In the genomic region with DNA sequence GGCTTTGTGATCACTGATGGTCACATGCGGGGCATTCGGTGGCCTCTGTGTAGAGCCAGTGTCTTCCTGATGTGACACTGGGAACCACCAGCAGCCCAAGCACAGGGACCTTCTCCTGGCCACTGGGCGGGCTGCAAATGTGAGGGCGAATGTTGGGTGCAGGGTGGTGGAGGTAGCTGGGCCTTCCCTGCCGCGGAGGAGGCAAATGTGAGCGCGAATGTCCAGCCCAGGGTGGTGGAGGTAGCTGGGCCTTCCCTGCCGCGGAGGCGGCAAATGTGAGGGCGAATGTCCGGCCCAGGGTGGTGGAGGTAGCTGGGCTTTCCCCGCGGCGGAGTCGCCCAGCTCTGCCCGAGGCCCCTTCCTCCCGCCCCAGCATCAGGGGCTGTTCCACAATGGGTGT, we compare ENCODE assay signal across 26 cellular contexts. TPM values are rescaled to one million over a fixed set of nuclear protein-coding genes. Genes with fewer than 3 reads are reported as not detected.
A peak's percentile ranks its signal among the peaks of the same experiment; 100 is the strongest.
DNase-seq lines count a peak whose midpoint lies in the region; ATAC-seq, FAIRE-seq and TF ChIP-seq lines count a peak whose summit lies in the region.
"Had no signal": no experiment of that assay in that cellular context is flagged by ENCODE, and none has a peak within 500 bp of the region (broad histone marks: within the 10 kb centered on the region; RNA-seq: fewer than 3 reads in every experiment).

No MANE protein-coding gene starts in this region.

- peak overlapping the region; percentile 60 for H3K27ac Mint-ChIP-seq in neural progenitor cell
- H3K27ac Mint-ChIP-seq in activated CD4-positive, alpha-beta T cell treated with anti-CD3 and anti-CD28 coated beads, Interleukin-2, amount 10 ng/mL, durations not matched to agents 7 days and 5 days, result no peak overlapping the region
- H3K27ac Mint-ChIP-seq: GM23338 had no signal

- TF ChIP-seq CTCF in H1 (IDR thresholded peaks at IDR 0.05; ENCODE audit: control extremely low read depth in 1 of 3, insufficient read depth in 1 of 3, low read depth in 1 of 3, low read length in 3 of 3) (no peak), neural progenitor cell (IDR thresholded peaks at IDR 0.05) (no peak), coronary artery (IDR thresholded peaks at IDR 0.05) (no peak)

- H3K4me2 ChIP-seq in H1 (ENCODE audit: insufficient read depth in 1 of 2, low read depth in 2 of 2, low read length in 2 of 2), result no peak overlapping the region
- no peak overlapping the region for H3K4me2 ChIP-seq in neural progenitor cell
- H3K4me2 ChIP-seq: GM23338 had no signal

- H2AFZ ChIP-seq in H1 (ENCODE audit: low read length) (no peak overlapping the region), neural progenitor cell (replicated peaks) (no peak overlapping the region)
- H2AFZ ChIP-seq: GM23338 had no signal

- no peaks in the 10 kb centered on the region for H3K36me3 Mint-ChIP-seq in neural progenitor cell
- no peaks in the 10 kb centered on the region for H3K36me3 Mint-ChIP-seq in activated CD4-positive, alpha-beta T cell treated with anti-CD3 and anti-CD28 coated beads, Interleukin-2, amount 10 ng/mL, durations not matched to agents 7 days and 5 days (ENCODE audit: low read depth)

- H3K4me3 ChIP-seq in right cardiac atrium (ENCODE audit: low read length) (no peak overlapping the region), H1 (ENCODE audit: extremely low read depth in 1 of 4, insufficient read depth in 2 of 4, low read depth in 3 of 4, low read length in 4 of 4) (no peak overlapping the region), neural progenitor cell (no peak overlapping the region), coronary artery (no peak overlapping the region)
- H3K4me3 ChIP-seq: GM23338, MG63 had no signal

- peaks cover 0 to 9% of the 10 kb centered on the region in 2 experiments for H4K20me1 ChIP-seq in H1 (replicated peaks in 1 of 2; ENCODE audit: control insufficient read depth in 1 of 2, insufficient read depth in 2 of 2, low read length in 2 of 2)
- peaks cover 2% of the 10 kb centered on the region for H4K20me1 ChIP-seq in neural progenitor cell (ENCODE audit: low read depth)

- no peak overlapping the region; the same call in 1 of the 2 replicates for H3K18ac ChIP-seq in H1 (ENCODE audit: extremely low read depth, low read length)

- H3K9me3 Mint-ChIP-seq in neural progenitor cell, result no peaks in the 10 kb centered on the region
- no peaks in the 10 kb centered on the region for H3K9me3 Mint-ChIP-seq in activated CD4-positive, alpha-beta T cell treated with anti-CD3 and anti-CD28 coated beads, Interleukin-2, amount 10 ng/mL, durations not matched to agents 7 days and 5 days
- H3K9me3 Mint-ChIP-seq: GM23338 had no signal

- intact Hi-C loops in right cardiac atrium (cut with DNase I) (no loop called here), Right ventricle myocardium inferior (cut with DNase I) (no loop called here)

- no peak overlapping the region for H3K56ac ChIP-seq in H1 (replicated peaks; ENCODE audit: insufficient read length, low read depth, low read length)

- H2BK5ac ChIP-seq in H1 (ENCODE audit: low read depth, low read length), result peak overlapping the region; percentile 24; the same call in 1 of the 2 replicates

- TF ChIP-seq RAD21 in H1 (IDR thresholded peaks at IDR 0.05 in 1 of 2, conservative IDR thresholded peaks at IDR 0.05 in 1 of 2; ENCODE audit: low read depth in 2 of 2, low read length in 2 of 2), result no peak

- 0 out of 2 replicates have a peak overlapping the region, but pooled peaks have one; percentile 46 for H2BK15ac ChIP-seq in H1 (ENCODE audit: low read length)

- H3K4me1 Mint-ChIP-seq in neural progenitor cell, result peaks cover 27% of the 10 kb centered on the region
- H3K4me1 Mint-ChIP-seq in activated CD4-positive, alpha-beta T cell treated with anti-CD3 and anti-CD28 coated beads, Interleukin-2, amount 10 ng/mL, durations not matched to agents 7 days and 5 days, result no peaks in the 10 kb centered on the region

- TF ChIP-seq EP300 in H1 (IDR thresholded peaks at IDR 0.05; ENCODE audit: borderline replicate concordance in 1 of 2, low read depth in 2 of 2, low read length in 2 of 2), result no peak

- WGBS in right cardiac atrium, result 98% methylated on average over 19 of the region's 19 CpGs
- 96% methylated on average over 18 of the region's 19 CpGs; no CpG with 5 or more reads in 1 of the 2 experiments for WGBS in H1 (ENCODE audit: extremely low coverage in 1 of 2, insufficient coverage in 1 of 2, insufficient read length in 1 of 2, insufficient replicate concordance in 2 of 2, low coverage in 1 of 2, low lambda C conversion rate in 2 of 2, missing lambda C conversion rate in 1 of 2), 2 experiments

- H3K36me3 ChIP-seq in H1 (ENCODE audit: control insufficient read depth in 2 of 4, insufficient read depth in 4 of 4, low read length in 3 of 4) (peaks cover 0 to 7% (median 2%) of the 10 kb centered on the region in 4 experiments; a peak in 2 of 8 replicates), neural progenitor cell (no peaks in the 10 kb centered on the region)
- H3K36me3 ChIP-seq: BE2C had no signal

- H3K9ac ChIP-seq in H1 (replicated peaks in 1 of 4; ENCODE audit: extremely low read depth in 1 of 4, low read depth in 3 of 4, low read length in 3 of 4) (no peak overlapping the region), neural progenitor cell (no peak overlapping the region)

- H3F3A ChIP-seq in neural progenitor cell (ENCODE audit: low read depth), result no peaks in the 10 kb centered on the region

- DNase-seq in right cardiac atrium, result peak in 2 of 3 donors; percentile 29 to 38
- DNase-seq in Right ventricle myocardium inferior (ENCODE audit: missing footprints), result no peak
- DNase-seq in H1 (ENCODE audit: low read depth in 1 of 2, low spot score in 2 of 2), result no peak
- DNase-seq in neural progenitor cell (ENCODE audit: low spot score), result no peak
- no peak for DNase-seq in NCI-H1436 treated with DMSO at 0.1 percent for 48 hours (lab: John Stamatoyannopoulos, UW)
- no peak for DNase-seq in activated CD4-positive, alpha-beta T cell treated with anti-CD3 and anti-CD28 coated beads, Interleukin-2, amount 10 ng/mL, durations not matched to agents 7 days and 5 days
- DNase-seq in coronary artery (ENCODE audit: low spot score), result no peak
- DNase-seq: 8988T, ACHN, BE2C, DMS153, DND-41, HCEC 1CT, KG1, MG63, NCI-H1048, NCI-H1417, NCI-H1694 treated with DMSO at 0.1 percent for 48 hours, NCI-H2081, NCI-H226, NCI-H510A had no signal

- no peak for ATAC-seq in right cardiac atrium
- ATAC-seq in Right ventricle myocardium inferior, result no peak
- ATAC-seq in GM21423 (IDR thresholded peaks at IDR 0.05; ENCODE audit: unreplicated experiment), result no peak
- ATAC-seq: Panc1 had no signal

- no peaks in the 10 kb centered on the region for H3K27me3 Mint-ChIP-seq in neural progenitor cell (ENCODE audit: insufficient read depth, low read depth)
- H3K27me3 Mint-ChIP-seq in activated CD4-positive, alpha-beta T cell treated with anti-CD3 and anti-CD28 coated beads, Interleukin-2, amount 10 ng/mL, durations not matched to agents 7 days and 5 days, result no peaks in the 10 kb centered on the region

- peak overlapping the region; percentile 76; the same call in 1 of the 2 replicates for H4K8ac ChIP-seq in H1 (ENCODE audit: extremely low read depth, insufficient read depth, low read length)

- H4K5ac ChIP-seq in H1 (ENCODE audit: insufficient read length, low read depth, low read length), result no peak overlapping the region

- H3K27ac ChIP-seq in right cardiac atrium (ENCODE audit: low read length) (no peak overlapping the region), H1 (ENCODE audit: low read depth, low read length) (no peak overlapping the region), neural progenitor cell (no peak overlapping the region), coronary artery (no peak overlapping the region)

- no peak for FAIRE-seq in H1 (lab: Jason Lieb, UNC)
- FAIRE-seq: GM18507 had no signal

- no peak overlapping the region for H2BK120ac ChIP-seq in H1 (replicated peaks; ENCODE audit: low read depth, low read length)

- CTCF ChIA-PET in H1 (lab: Charles Lee; ENCODE audit: partially characterized antibody), result interaction anchor here (0.6 to 4.0 kb wide), 16 partner anchors 9 to 110 kb away, joined by 3 to 32 read pairs (median 4); partner anchors contain the start of gene PTDSS2
- CTCF ChIA-PET in activated CD4-positive, alpha-beta T cell treated with anti-CD3 and anti-CD28 coated beads, Interleukin-2, amount 10 ng/mL, durations not matched to agents 7 days and 5 days (lab: Charles Lee), result interaction anchor here (0.6 to 1.5 kb wide), 5 partner anchors 16 to 230 kb away, joined by 3 to 6 read pairs (median 3); no protein-coding TSS in a partner anchor

- TF ChIP-seq POLR2A in H1 (IDR thresholded peaks at IDR 0.05; ENCODE audit: control extremely low read depth in 1 of 2, low read depth in 2 of 2, low read length in 2 of 2), result no peak

- no peak overlapping the region for H3K4ac ChIP-seq in H1 (replicated peaks; ENCODE audit: insufficient read length, low read depth, low read length)

- no peak overlapping the region for H2BK12ac ChIP-seq in H1 (ENCODE audit: low read depth, low read length)

- no peaks in the 10 kb centered on the region for H3K23me2 ChIP-seq in H1 (ENCODE audit: low read depth, low read length)

- H2BK20ac ChIP-seq in H1 (ENCODE audit: low read length), result no peak overlapping the region

- H3K79me1 ChIP-seq in H1 (ENCODE audit: low read depth, low read length), result peaks cover 16% of the 10 kb centered on the region

- H3K79me2 ChIP-seq in H1 (ENCODE audit: control insufficient read depth in 1 of 2, insufficient read depth in 2 of 2, low read length in 2 of 2) (peaks cover 7 to 42% of the 10 kb centered on the region in 2 experiments), neural progenitor cell (ENCODE audit: low read depth) (peaks cover 16% of the 10 kb centered on the region)

- H4K91ac ChIP-seq in H1 (replicated peaks; ENCODE audit: insufficient read length, low read length), result no peak overlapping the region

- H2AK5ac ChIP-seq in H1 (ENCODE audit: low read depth, low read length), result no peak overlapping the region

- H3K9me3 ChIP-seq in right cardiac atrium (ENCODE audit: control insufficient read depth, low read length) (no peaks in the 10 kb centered on the region), H1 (ENCODE audit: insufficient read depth in 2 of 2, low read depth in 1 of 2, low read length in 1 of 2) (no peaks in the 10 kb centered on the region), neural progenitor cell (ENCODE audit: low read depth) (no peaks in the 10 kb centered on the region)
- H3K9me3 ChIP-seq: BE2C, MG63 had no signal

- H3K27me3 ChIP-seq in right cardiac atrium (ENCODE audit: control insufficient read depth, insufficient read depth) (no peaks in the 10 kb centered on the region), H1 (replicated peaks in 1 of 4; ENCODE audit: control insufficient read depth in 3 of 4, extremely low read depth in 1 of 4, insufficient read depth in 3 of 4, low read length in 3 of 4) (no peaks in the 10 kb centered on the region), neural progenitor cell (no peaks in the 10 kb centered on the region)
- H3K27me3 ChIP-seq: BE2C, MG63 had no signal

- H3K4me1 ChIP-seq in right cardiac atrium (ENCODE audit: control insufficient read depth, insufficient read depth, low read length) (peaks cover 2% of the 10 kb centered on the region), H1 (replicated peaks in 1 of 4; ENCODE audit: control insufficient read depth in 3 of 4, insufficient read depth in 4 of 4, low read length in 3 of 4) (peaks cover 0 to 10% (median 6%) of the 10 kb centered on the region in 4 experiments; a peak in 6 of 7 replicates), neural progenitor cell (no peaks in the 10 kb centered on the region)
- H3K4me1 ChIP-seq: BE2C had no signal

- no peak overlapping the region for H3K14ac ChIP-seq in H1 (ENCODE audit: insufficient read length)

- no peak overlapping the region for H3K4me3 Mint-ChIP-seq in neural progenitor cell
- no peak overlapping the region for H3K4me3 Mint-ChIP-seq in activated CD4-positive, alpha-beta T cell treated with anti-CD3 and anti-CD28 coated beads, Interleukin-2, amount 10 ng/mL, durations not matched to agents 7 days and 5 days
- H3K4me3 Mint-ChIP-seq: CD14-positive monocyte, GM23338 had no signal

- POLR2A ChIA-PET in H1 (lab: Charles Lee; ENCODE audit: partially characterized antibody), result interaction anchor here (0.6 to 2.0 kb wide), 6 partner anchors 18 to 37 kb away, joined by 3 to 6 read pairs (median 6); partner anchors contain the start of gene RNH1
- POLR2A ChIA-PET in activated CD4-positive, alpha-beta T cell treated with anti-CD3 and anti-CD28 coated beads, Interleukin-2, amount 10 ng/mL, durations not matched to agents 7 days and 5 days (lab: Charles Lee), result no interaction called here

- H3K23ac ChIP-seq in H1 (ENCODE audit: insufficient read length), result no peak overlapping the region

RNA-seq across cellular contexts. Expression of gene PTDSS2, which starts 23.3 kb away (rescaled TPM):
- 10 to 100 TPM; 30.2 to 33.3 (median 30.9) TPM for total RNA-seq in right cardiac atrium
- 30.7 TPM for polyA plus RNA-seq in right cardiac atrium
- total RNA-seq in Right ventricle myocardium inferior, result 27.8 TPM
- total RNA-seq in H1 (2021; fragmentation: NEBNext Ultra II Directional; extraction: Animal tissue kit (Norgen Biotek cat#: 25700)), result 48.7 and 52.4 TPM in 2 replicates
- polyA plus RNA-seq in H1 (2011; rRNA removed), result 68.2 and 108 TPM in 2 replicates
- polyA plus RNA-seq in H1 (2011; cell fraction: cytosol; rRNA removed), result 69.7 TPM
- 197 TPM for polyA plus RNA-seq in H1 (2011; cell fraction: nucleus; rRNA removed)
- 33.3 to 60.1 TPM (median 54.3 TPM) in 4 replicates for polyA plus RNA-seq in H1 (2012, experiment 1 of 2)
- polyA plus RNA-seq in H1 (2012, experiment 2 of 2), result 51.9 TPM
- polyA plus RNA-seq in H1 (2013, experiment 1 of 2), result 42.4 TPM
- 39.1 TPM for polyA plus RNA-seq in H1 (2013, experiment 2 of 2)
- 49.6 and 57.3 TPM in 2 replicates for polyA minus RNA-seq in H1 (2011; rRNA and poly(A)+ RNA removed)
- polyA minus RNA-seq in H1 (2011; cell fraction: cytosol; rRNA and poly(A)+ RNA removed), result 38.8 TPM
- 51.9 TPM for polyA minus RNA-seq in H1 (2011; cell fraction: nucleus; rRNA and poly(A)+ RNA removed)
- total RNA-seq in neural progenitor cell (ENCODE audit: low replicate concordance), result 24.7 and 44.2 TPM in 2 replicates
- 10 to 100 TPM; 22.7 to 25.2 TPM for total RNA-seq in activated CD4-positive, alpha-beta T cell treated with anti-CD3 and anti-CD28 coated beads, Interleukin-2, amount 10 ng/mL, durations not matched to agents 7 days and 5 days

RNA-seq across cellular contexts. Expression of gene ANO9, which starts 31.6 kb away (rescaled TPM):
- total RNA-seq in right cardiac atrium (under 1 TPM; 0.14 to 0.46 (median 0.20) TPM), Right ventricle myocardium inferior (0.41 TPM), neural progenitor cell (ENCODE audit: low replicate concordance) (1.3 and 4.7 TPM in 2 replicates)
- polyA plus RNA-seq in right cardiac atrium (0.20 TPM), H1 (2011; rRNA removed) (20.7 and 24.6 TPM in 2 replicates)
- 18.0 and 20.0 TPM in 2 replicates for total RNA-seq in H1 (2021; fragmentation: NEBNext Ultra II Directional; extraction: Animal tissue kit (Norgen Biotek cat#: 25700))
- 19.7 TPM for polyA plus RNA-seq in H1 (2011; cell fraction: cytosol; rRNA removed)
- polyA plus RNA-seq in H1 (2011; cell fraction: nucleus; rRNA removed), result 185 TPM
- 20.7 to 42.8 TPM (median 32.2 TPM) in 4 replicates for polyA plus RNA-seq in H1 (2012, experiment 1 of 2)
- 11.9 TPM for polyA plus RNA-seq in H1 (2012, experiment 2 of 2)
- polyA plus RNA-seq in H1 (2013, experiment 1 of 2), result 14.6 TPM
- 13.7 TPM for polyA plus RNA-seq in H1 (2013, experiment 2 of 2)
- 5.2 and 7.0 TPM in 2 replicates for polyA minus RNA-seq in H1 (2011; rRNA and poly(A)+ RNA removed)
- 5.6 TPM for polyA minus RNA-seq in H1 (2011; cell fraction: cytosol; rRNA and poly(A)+ RNA removed)
- polyA minus RNA-seq in H1 (2011; cell fraction: nucleus; rRNA and poly(A)+ RNA removed), result 19.3 TPM
- total RNA-seq in activated CD4-positive, alpha-beta T cell treated with anti-CD3 and anti-CD28 coated beads, Interleukin-2, amount 10 ng/mL, durations not matched to agents 7 days and 5 days, result 10 to 100 TPM; 88.2 to 94.2 TPM

RNA-seq across cellular contexts. Expression of gene RNH1, which starts 33.6 kb away (rescaled TPM):
- total RNA-seq in right cardiac atrium (100 to 1,000 TPM; 188 to 203 (median 195) TPM), Right ventricle myocardium inferior (190 TPM), neural progenitor cell (ENCODE audit: low replicate concordance) (10.5 and 44.8 TPM in 2 replicates)
- polyA plus RNA-seq in right cardiac atrium (162 TPM), H1 (2011; rRNA removed) (48.7 and 86.4 TPM in 2 replicates)
- total RNA-seq in H1 (2021; fragmentation: NEBNext Ultra II Directional; extraction: Animal tissue kit (Norgen Biotek cat#: 25700)), result 49.8 and 53.4 TPM in 2 replicates
- polyA plus RNA-seq in H1 (2011; cell fraction: cytosol; rRNA removed), result 60.1 TPM
- 139 TPM for polyA plus RNA-seq in H1 (2011; cell fraction: nucleus; rRNA removed)
- 36.0 to 56.2 TPM (median 54.7 TPM) in 4 replicates for polyA plus RNA-seq in H1 (2012, experiment 1 of 2)
- 56.3 TPM for polyA plus RNA-seq in H1 (2012, experiment 2 of 2)
- polyA plus RNA-seq in H1 (2013, experiment 1 of 2), result 29.5 TPM
- 27.5 TPM for polyA plus RNA-seq in H1 (2013, experiment 2 of 2)
- polyA minus RNA-seq in H1 (2011; rRNA and poly(A)+ RNA removed), result 29.0 and 44.4 TPM in 2 replicates
- polyA minus RNA-seq in H1 (2011; cell fraction: cytosol; rRNA and poly(A)+ RNA removed), result 38.3 TPM
- 63.2 TPM for polyA minus RNA-seq in H1 (2011; cell fraction: nucleus; rRNA and poly(A)+ RNA removed)
- 10 to 100 TPM; 90.6 to 99.5 TPM for total RNA-seq in activated CD4-positive, alpha-beta T cell treated with anti-CD3 and anti-CD28 coated beads, Interleukin-2, amount 10 ng/mL, durations not matched to agents 7 days and 5 days

RNA-seq across cellular contexts. Expression of gene SIGIRR, which starts 58.6 kb away (rescaled TPM):
- total RNA-seq in right cardiac atrium (10 to 100 TPM; 28.6 to 42.4 (median 35.1) TPM), Right ventricle myocardium inferior (50.0 TPM), neural progenitor cell (ENCODE audit: low replicate concordance) (5.4 and 8.4 TPM in 2 replicates)
- polyA plus RNA-seq in right cardiac atrium (61.8 TPM), H1 (2011; rRNA removed) (55.2 and 94.2 TPM in 2 replicates)
- total RNA-seq in H1 (2021; fragmentation: NEBNext Ultra II Directional; extraction: Animal tissue kit (Norgen Biotek cat#: 25700)), result 66.3 and 68.9 TPM in 2 replicates
- polyA plus RNA-seq in H1 (2011; cell fraction: cytosol; rRNA removed), result 57.0 TPM
- polyA plus RNA-seq in H1 (2011; cell fraction: nucleus; rRNA removed), result 133 TPM
- 35.4 to 56.4 TPM (median 48.3 TPM) in 4 replicates for polyA plus RNA-seq in H1 (2012, experiment 1 of 2)
- polyA plus RNA-seq in H1 (2012, experiment 2 of 2), result 55.4 TPM
- polyA plus RNA-seq in H1 (2013, experiment 1 of 2), result 51.9 TPM
- polyA plus RNA-seq in H1 (2013, experiment 2 of 2), result 52.5 TPM
- polyA minus RNA-seq in H1 (2011; rRNA and poly(A)+ RNA removed), result 13.0 and 16.6 TPM in 2 replicates
- 26.2 TPM for polyA minus RNA-seq in H1 (2011; cell fraction: cytosol; rRNA and poly(A)+ RNA removed)
- polyA minus RNA-seq in H1 (2011; cell fraction: nucleus; rRNA and poly(A)+ RNA removed), result 24.8 TPM
- 100 to 1,000 TPM; 226 to 255 TPM for total RNA-seq in activated CD4-positive, alpha-beta T cell treated with anti-CD3 and anti-CD28 coated beads, Interleukin-2, amount 10 ng/mL, durations not matched to agents 7 days and 5 days

Comparison
In these comparisons a context has a peak if more than half of its experiments do, and no peak if none do; other contexts are left out.
1. DNase-seq: peak in right cardiac atrium (2 of 3); none in Right ventricle myocardium inferior (single experiment), H1 (0 of 2), neural progenitor cell (single experiment), NCI-H1436 treated with DMSO at 0.1 percent for 48 hours (single experiment), activated CD4-positive, alpha-beta T cell treated with anti-CD3 and anti-CD28 coated beads, Interleukin-2, amount 10 ng/mL, durations not matched to agents 7 days and 5 days (single experiment) and coronary artery (single experiment).